Comparison of ENCODE assay signal across 12 cellular contexts in the genomic region with DNA sequence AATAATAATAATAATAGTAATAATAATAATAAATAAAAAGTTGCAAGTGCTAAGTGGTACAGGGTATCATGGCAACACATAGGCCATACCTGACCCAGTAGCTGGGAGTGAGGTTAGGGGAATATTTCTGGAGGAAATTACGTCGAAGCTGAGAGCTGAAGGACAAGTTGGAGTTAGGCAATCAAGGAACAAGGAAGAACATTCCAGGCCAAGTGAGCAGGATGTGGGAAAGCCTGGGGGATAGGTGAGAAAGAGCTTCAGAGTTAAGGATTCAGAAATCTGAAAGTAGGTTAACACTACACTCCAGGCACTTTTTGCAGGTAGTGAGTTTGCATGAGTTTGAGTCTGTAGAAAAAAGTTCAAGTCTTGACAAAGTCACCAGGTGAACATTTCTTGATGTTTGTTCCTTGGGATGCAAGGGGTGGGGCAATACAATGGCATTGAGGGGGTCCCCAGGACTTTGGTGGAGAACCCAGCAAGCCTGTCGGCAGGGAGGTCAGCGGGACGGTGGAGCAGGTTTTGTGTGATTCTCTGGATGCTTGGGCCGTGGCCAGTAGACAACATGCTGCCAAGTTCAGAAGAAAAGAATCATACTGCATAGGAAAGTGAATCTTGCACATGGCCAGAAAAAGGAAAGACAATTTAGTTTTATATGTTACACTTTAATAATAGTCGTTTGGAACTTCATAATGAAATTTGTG.
"Had no signal": no experiment of that assay in that cellular context is flagged by ENCODE, and none has a peak within 500 bp of the region (broad histone marks: within the 10 kb centered on the region; RNA-seq: fewer than 3 reads in every experiment).

No MANE protein-coding gene starts in this region.

- H3K27me3 ChIP-seq: esophagus muscularis mucosa, heart right ventricle, upper lobe of left lung had no signal

- H3K27ac ChIP-seq: esophagus muscularis mucosa had no signal

- H3K9me3 ChIP-seq: esophagus muscularis mucosa, heart right ventricle, upper lobe of left lung had no signal

- H3K4me1 ChIP-seq: esophagus muscularis mucosa had no signal

- H3K36me3 ChIP-seq: esophagus muscularis mucosa, heart right ventricle, upper lobe of left lung had no signal

- DNase-seq: activated naive CD4-positive, alpha-beta T cell treated with anti-CD3 and anti-CD28 coated beads, Interleukin-2, amount 10 ng/mL, durations not matched to agents 7 days and 5 days; effector memory CD8-positive, alpha-beta T cell; foreskin melanocyte; heart right ventricle; islet precursor cell; left ventricle myocardium superior; stimulated activated CD4-positive, alpha-beta T cell treated with anti-CD3 and anti-CD28 coated beads, Interleukin-2, amount 100 ng/mL, for 48 hours; stimulated activated CD8-positive, alpha-beta memory T cell treated with anti-CD3 and anti-CD28 coated beads, Interleukin-4, amount 100 ng/mL, for 48 hours; stimulated activated naive CD8-positive, alpha-beta T cell treated with anti-CD3 and anti-CD28 coated beads, Interleukin-15, Interleukin-2, amounts not matched to agents 100 U/mL and 50 U/mL, for 24 hours; upper lobe of left lung had no signal

- H3K4me3 ChIP-seq: esophagus muscularis mucosa, heart right ventricle, upper lobe of left lung had no signal

- ATAC-seq: activated CD4-positive, CD25-positive, alpha-beta regulatory T cell treated with anti-CD3 and anti-CD28 coated beads, Interleukin-2, amount 50 U/mL, for 24 hours; effector memory CD8-positive, alpha-beta T cell; heart right ventricle; left ventricle myocardium superior; stimulated activated naive CD8-positive, alpha-beta T cell treated with anti-CD3 and anti-CD28 coated beads, Interleukin-15, Interleukin-2, amounts not matched to agents 100 U/mL and 50 U/mL, for 24 hours had no signal
